Comparison of ENCODE assay signal across 1 cellular context in genomic region chr14:99128185-99128584, GRCh38.
TF ChIP-seq lines count a peak whose summit lies in the region.

No MANE protein-coding gene starts in this region.

TF ChIP-seq in H1, 55 proteins besides CTCF, POLR2A, EP300 and RAD21:
- TF ChIP-seq TAF1 (IDR thresholded peaks at IDR 0.05; ENCODE audit: low read depth, low read length) (no peak), CHD1 (IDR thresholded peaks at IDR 0.05; ENCODE audit: low read depth, low read length) (no peak), SIX5 (IDR thresholded peaks at IDR 0.05; ENCODE audit: low read depth, low read length) (no peak), TCF12 (IDR thresholded peaks at IDR 0.05; ENCODE audit: low read depth, low read length) (no peak)
